In the genomic region with DNA sequence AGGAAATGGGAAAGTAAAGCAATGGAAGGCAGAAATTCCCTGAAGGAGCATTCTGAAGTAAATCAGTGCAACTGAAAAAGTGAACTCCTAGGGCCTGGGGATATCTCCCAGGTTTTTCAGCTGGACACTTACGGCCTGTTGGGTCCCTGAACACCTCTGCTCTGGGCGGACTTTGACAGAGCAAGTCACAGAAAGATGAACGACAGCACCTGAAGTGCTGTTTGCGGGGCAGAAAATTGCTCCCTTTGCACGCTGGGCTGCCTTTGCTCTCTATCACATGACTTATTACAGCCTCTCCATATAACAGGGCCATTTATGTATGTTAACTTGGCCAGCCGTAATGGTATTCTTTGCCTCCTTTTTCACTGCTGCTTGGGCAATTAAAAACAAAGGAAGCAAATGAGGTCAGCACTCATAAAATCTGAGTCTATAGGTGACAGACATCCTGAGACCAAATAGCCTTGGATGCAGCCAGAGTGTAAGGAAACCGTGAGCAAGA, we compare ENCODE assay signal across 22 cellular contexts.
"Had no signal": no experiment of that assay in that cellular context is flagged by ENCODE, and none has a peak within 500 bp of the region (broad histone marks: within the 10 kb centered on the region; RNA-seq: fewer than 3 reads in every experiment).

No MANE protein-coding gene starts in this region.

- H3K36me3 Mint-ChIP-seq: activated naive CD4-positive, alpha-beta T cell treated with anti-CD3 and anti-CD28 coated beads, Interleukin-2, amount 50 U/mL, for 72 hours; brain; immature natural killer cell; natural killer cell treated with Interleukin-12 subunit alpha and Interleukin-12 subunit beta and Interleukin-15 and Interleukin-18, amount 100 ng/mL, for 72 hours had no signal

- H3K9me3 Mint-ChIP-seq: activated naive CD4-positive, alpha-beta T cell treated with anti-CD3 and anti-CD28 coated beads, Interleukin-2, amount 50 U/mL, for 72 hours; dendritic cell treated with granulocyte-macrophage colony-stimulating factor and Interleukin-4, amounts not matched to agents 40 ng/mL and 50 ng/mL, for 4 days; immature natural killer cell; natural killer cell treated with Interleukin-12 subunit alpha and Interleukin-12 subunit beta and Interleukin-15 and Interleukin-18, amount 100 ng/mL, for 72 hours; stimulated activated naive CD8-positive, alpha-beta T cell treated with anti-CD3 and anti-CD28 coated beads, Interleukin-15, Interleukin-2, amounts not matched to agents 100 ng/mL and 50 ng/mL, for 24 hours had no signal

- H3K27ac ChIP-seq: right lobe of liver, skin epidermis, tibial artery, VCaP had no signal

- ATAC-seq: activated CD4-positive, CD25-positive, alpha-beta regulatory T cell treated with anti-CD3 and anti-CD28 coated beads, Interleukin-2, amount 50 U/mL, for 24 hours; activated CD8-positive, alpha-beta T cell treated with anti-CD3 and anti-CD28 coated beads, Interleukin-2, amount 10 ng/mL, durations not matched to agents 7 days and 5 days; activated naive CD4-positive, alpha-beta T cell treated with anti-CD3 and anti-CD28 coated beads, Interleukin-2, amount 50 U/mL, for 72 hours; left ventricle myocardium superior; natural killer cell treated with Interleukin-12 subunit alpha and Interleukin-12 subunit beta and Interleukin-15 and Interleukin-18, amount 100 ng/mL, for 72 hours; right lobe of liver had no signal

- H3K4me3 Mint-ChIP-seq: activated CD8-positive, alpha-beta T cell treated with anti-CD3 and anti-CD28 coated beads, Interleukin-2, amount 10 ng/mL, durations not matched to agents 7 days and 5 days; brain; dendritic cell treated with granulocyte-macrophage colony-stimulating factor and Interleukin-4, amounts not matched to agents 40 ng/mL and 50 ng/mL, for 4 days; immature natural killer cell; natural killer cell treated with Interleukin-12 subunit alpha and Interleukin-12 subunit beta and Interleukin-15 and Interleukin-18, amount 100 ng/mL, for 72 hours; stimulated activated naive CD8-positive, alpha-beta T cell treated with anti-CD3 and anti-CD28 coated beads, Interleukin-15, Interleukin-2, amounts not matched to agents 100 ng/mL and 50 ng/mL, for 24 hours had no signal

- H3K27me3 Mint-ChIP-seq: brain; dendritic cell treated with granulocyte-macrophage colony-stimulating factor and Interleukin-4, amounts not matched to agents 40 ng/mL and 50 ng/mL, for 4 days; stimulated activated naive CD8-positive, alpha-beta T cell treated with anti-CD3 and anti-CD28 coated beads, Interleukin-15, Interleukin-2, amounts not matched to agents 100 ng/mL and 50 ng/mL, for 24 hours had no signal

- H3K36me3 ChIP-seq: right lobe of liver, tibial artery had no signal

- H3K27me3 ChIP-seq: right lobe of liver, tibial artery had no signal

- H3K4me1 Mint-ChIP-seq: immature natural killer cell had no signal

- H3K4me1 ChIP-seq: right lobe of liver had no signal

- DNase-seq: activated CD4-positive, alpha-beta T cell treated with anti-CD3 and anti-CD28 coated beads, Interleukin-2, amount 50 U/mL, for 1 hour; activated CD8-positive, alpha-beta T cell treated with anti-CD3 and anti-CD28 coated beads, Interleukin-2, amount 10 ng/mL, durations not matched to agents 7 days and 5 days; aorta; effector CD4-positive, alpha-beta T cell; foreskin melanocyte; immature natural killer cell; kidney glomerular epithelial cell; left ventricle myocardium superior; mammary epithelial cell; midbrain; occipital lobe; right lobe of liver; stimulated activated CD4-positive, alpha-beta T cell treated with anti-CD3 and anti-CD28 coated beads, Interleukin-1b, Interleukin-23, amount 100 ng/mL, for 48 hours; tibial artery had no signal

- H3K27ac Mint-ChIP-seq: activated CD8-positive, alpha-beta T cell treated with anti-CD3 and anti-CD28 coated beads, Interleukin-2, amount 10 ng/mL, durations not matched to agents 7 days and 5 days; activated naive CD4-positive, alpha-beta T cell treated with anti-CD3 and anti-CD28 coated beads, Interleukin-2, amount 50 U/mL, for 72 hours; dendritic cell treated with granulocyte-macrophage colony-stimulating factor and Interleukin-4, amounts not matched to agents 40 ng/mL and 50 ng/mL, for 4 days; immature natural killer cell; natural killer cell treated with Interleukin-12 subunit alpha and Interleukin-12 subunit beta and Interleukin-15 and Interleukin-18, amount 100 ng/mL, for 72 hours; stimulated activated naive CD8-positive, alpha-beta T cell treated with anti-CD3 and anti-CD28 coated beads, Interleukin-15, Interleukin-2, amounts not matched to agents 100 ng/mL and 50 ng/mL, for 24 hours had no signal

- H3K4me3 ChIP-seq: right lobe of liver, skin epidermis, tibial artery had no signal

- H3K9me3 ChIP-seq: right lobe of liver, tibial artery had no signal
